1 cellular context compared by ENCODE assay signal in genomic region chr3:44729384-44729910, GRCh38.
TF ChIP-seq lines count a peak whose summit lies in the region.

TSS of gene ZNF501 (plus strand) at chr3:44729635. CDS start at chr3:44734422, 4,787 bp downstream.

TF ChIP-seq in HepG2, 621 proteins besides CTCF, POLR2A, EP300 and RAD21 (continued from another document and continues in another):
- TF ChIP-seq, protein P1, sequence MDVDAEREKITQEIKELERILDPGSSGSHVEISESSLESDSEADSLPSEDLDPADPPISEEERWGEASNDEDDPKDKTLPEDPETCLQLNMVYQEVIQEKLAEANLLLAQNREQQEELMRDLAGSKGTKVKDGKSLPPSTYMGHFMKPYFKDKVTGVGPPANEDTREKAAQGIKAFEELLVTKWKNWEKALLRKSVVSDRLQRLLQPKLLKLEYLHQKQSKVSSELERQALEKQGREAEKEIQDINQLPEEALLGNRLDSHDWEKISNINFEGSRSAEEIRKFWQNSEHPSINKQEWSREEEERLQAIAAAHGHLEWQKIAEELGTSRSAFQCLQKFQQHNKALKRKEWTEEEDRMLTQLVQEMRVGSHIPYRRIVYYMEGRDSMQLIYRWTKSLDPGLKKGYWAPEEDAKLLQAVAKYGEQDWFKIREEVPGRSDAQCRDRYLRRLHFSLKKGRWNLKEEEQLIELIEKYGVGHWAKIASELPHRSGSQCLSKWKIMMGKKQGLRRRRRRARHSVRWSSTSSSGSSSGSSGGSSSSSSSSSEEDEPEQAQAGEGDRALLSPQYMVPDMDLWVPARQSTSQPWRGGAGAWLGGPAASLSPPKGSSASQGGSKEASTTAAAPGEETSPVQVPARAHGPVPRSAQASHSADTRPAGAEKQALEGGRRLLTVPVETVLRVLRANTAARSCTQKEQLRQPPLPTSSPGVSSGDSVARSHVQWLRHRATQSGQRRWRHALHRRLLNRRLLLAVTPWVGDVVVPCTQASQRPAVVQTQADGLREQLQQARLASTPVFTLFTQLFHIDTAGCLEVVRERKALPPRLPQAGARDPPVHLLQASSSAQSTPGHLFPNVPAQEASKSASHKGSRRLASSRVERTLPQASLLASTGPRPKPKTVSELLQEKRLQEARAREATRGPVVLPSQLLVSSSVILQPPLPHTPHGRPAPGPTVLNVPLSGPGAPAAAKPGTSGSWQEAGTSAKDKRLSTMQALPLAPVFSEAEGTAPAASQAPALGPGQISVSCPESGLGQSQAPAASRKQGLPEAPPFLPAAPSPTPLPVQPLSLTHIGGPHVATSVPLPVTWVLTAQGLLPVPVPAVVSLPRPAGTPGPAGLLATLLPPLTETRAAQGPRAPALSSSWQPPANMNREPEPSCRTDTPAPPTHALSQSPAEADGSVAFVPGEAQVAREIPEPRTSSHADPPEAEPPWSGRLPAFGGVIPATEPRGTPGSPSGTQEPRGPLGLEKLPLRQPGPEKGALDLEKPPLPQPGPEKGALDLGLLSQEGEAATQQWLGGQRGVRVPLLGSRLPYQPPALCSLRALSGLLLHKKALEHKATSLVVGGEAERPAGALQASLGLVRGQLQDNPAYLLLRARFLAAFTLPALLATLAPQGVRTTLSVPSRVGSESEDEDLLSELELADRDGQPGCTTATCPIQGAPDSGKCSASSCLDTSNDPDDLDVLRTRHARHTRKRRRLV (CRISPR knock-in tag; IDR thresholded peaks at IDR 0.05) = 0 out of 2 replicates have a peak, but pooled peaks have one; percentile 54
- no peak for TF ChIP-seq ZNF879 (CRISPR knock-in tag; IDR thresholded peaks at IDR 0.05)
- no peak for TF ChIP-seq ZMAT5 (CRISPR knock-in tag; IDR thresholded peaks at IDR 0.05; ENCODE audit: borderline replicate concordance, low read depth)
- TF ChIP-seq PBX2 (CRISPR knock-in tag; IDR thresholded peaks at IDR 0.05) = no peak
- 0 out of 2 replicates have a peak, but pooled peaks have one; percentile 73 for TF ChIP-seq ZNF253 (CRISPR knock-in tag; IDR thresholded peaks at IDR 0.05; ENCODE audit: borderline replicate concordance)
- no peak for TF ChIP-seq USF2 (IDR thresholded peaks at IDR 0.05; ENCODE audit: low read depth, low read length)
- TF ChIP-seq USF2 (CRISPR knock-in tag; IDR thresholded peaks at IDR 0.05; ENCODE audit: borderline replicate concordance) = no peak; the same call in 1 of the 2 replicates
- peak; percentile 91 for TF ChIP-seq ZNF605 (CRISPR knock-in tag; IDR thresholded peaks at IDR 0.05)
- TF ChIP-seq SKIL (CRISPR knock-in tag; IDR thresholded peaks at IDR 0.05; ENCODE audit: borderline replicate concordance) = no peak
- TF ChIP-seq, protein P2, sequence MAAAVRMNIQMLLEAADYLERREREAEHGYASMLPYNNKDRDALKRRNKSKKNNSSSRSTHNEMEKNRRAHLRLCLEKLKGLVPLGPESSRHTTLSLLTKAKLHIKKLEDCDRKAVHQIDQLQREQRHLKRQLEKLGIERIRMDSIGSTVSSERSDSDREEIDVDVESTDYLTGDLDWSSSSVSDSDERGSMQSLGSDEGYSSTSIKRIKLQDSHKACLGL (CRISPR knock-in tag; IDR thresholded peaks at IDR 0.05) = peak; percentile 76
- peak; percentile 96 for TF ChIP-seq KMT2A (CRISPR knock-in tag; IDR thresholded peaks at IDR 0.05)
- TF ChIP-seq, protein P3, sequence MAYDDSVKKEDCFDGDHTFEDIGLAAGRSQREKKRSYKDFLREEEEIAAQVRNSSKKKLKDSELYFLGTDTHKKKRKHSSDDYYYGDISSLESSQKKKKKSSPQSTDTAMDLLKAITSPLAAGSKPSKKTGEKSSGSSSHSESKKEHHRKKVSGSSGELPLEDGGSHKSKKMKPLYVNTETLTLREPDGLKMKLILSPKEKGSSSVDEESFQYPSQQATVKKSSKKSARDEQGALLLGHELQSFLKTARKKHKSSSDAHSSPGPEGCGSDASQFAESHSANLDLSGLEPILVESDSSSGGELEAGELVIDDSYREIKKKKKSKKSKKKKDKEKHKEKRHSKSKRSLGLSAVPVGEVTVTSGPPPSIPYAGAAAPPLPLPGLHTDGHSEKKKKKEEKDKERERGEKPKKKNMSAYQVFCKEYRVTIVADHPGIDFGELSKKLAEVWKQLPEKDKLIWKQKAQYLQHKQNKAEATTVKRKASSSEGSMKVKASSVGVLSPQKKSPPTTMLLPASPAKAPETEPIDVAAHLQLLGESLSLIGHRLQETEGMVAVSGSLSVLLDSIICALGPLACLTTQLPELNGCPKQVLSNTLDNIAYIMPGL (CRISPR knock-in tag; IDR thresholded peaks at IDR 0.05; ENCODE audit: borderline replicate concordance in 1 of 2, low read depth in 1 of 2) = peak; percentile 68 to 78; a peak in 3 of 4 replicates
- no peak for TF ChIP-seq BHLHE40 (IDR thresholded peaks at IDR 0.05; ENCODE audit: low read length)
- TF ChIP-seq, protein P4, sequence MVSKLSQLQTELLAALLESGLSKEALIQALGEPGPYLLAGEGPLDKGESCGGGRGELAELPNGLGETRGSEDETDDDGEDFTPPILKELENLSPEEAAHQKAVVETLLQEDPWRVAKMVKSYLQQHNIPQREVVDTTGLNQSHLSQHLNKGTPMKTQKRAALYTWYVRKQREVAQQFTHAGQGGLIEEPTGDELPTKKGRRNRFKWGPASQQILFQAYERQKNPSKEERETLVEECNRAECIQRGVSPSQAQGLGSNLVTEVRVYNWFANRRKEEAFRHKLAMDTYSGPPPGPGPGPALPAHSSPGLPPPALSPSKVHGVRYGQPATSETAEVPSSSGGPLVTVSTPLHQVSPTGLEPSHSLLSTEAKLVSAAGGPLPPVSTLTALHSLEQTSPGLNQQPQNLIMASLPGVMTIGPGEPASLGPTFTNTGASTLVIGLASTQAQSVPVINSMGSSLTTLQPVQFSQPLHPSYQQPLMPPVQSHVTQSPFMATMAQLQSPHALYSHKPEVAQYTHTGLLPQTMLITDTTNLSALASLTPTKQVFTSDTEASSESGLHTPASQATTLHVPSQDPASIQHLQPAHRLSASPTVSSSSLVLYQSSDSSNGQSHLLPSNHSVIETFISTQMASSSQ (IDR thresholded peaks at IDR 0.05; ENCODE audit: low read depth) = no peak
- TF ChIP-seq, protein P4 (CRISPR knock-in tag; IDR thresholded peaks at IDR 0.05; ENCODE audit: borderline replicate concordance) = peak; percentile 65; the same call in 1 of the 2 replicates
- TF ChIP-seq CBX5 (CRISPR knock-in tag; IDR thresholded peaks at IDR 0.05; ENCODE audit: borderline replicate concordance) = peak; percentile 98
- TF ChIP-seq, protein P5, sequence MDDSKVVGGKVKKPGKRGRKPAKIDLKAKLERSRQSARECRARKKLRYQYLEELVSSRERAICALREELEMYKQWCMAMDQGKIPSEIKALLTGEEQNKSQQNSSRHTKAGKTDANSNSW (CRISPR knock-in tag; IDR thresholded peaks at IDR 0.05; ENCODE audit: borderline replicate concordance) = no peak; the same call in 1 of the 2 replicates
- 0 out of 2 replicates have a peak, but pooled peaks have one; percentile 59 for TF ChIP-seq ZBTB33 (CRISPR knock-in tag; IDR thresholded peaks at IDR 0.05)
- TF ChIP-seq, protein P6, sequence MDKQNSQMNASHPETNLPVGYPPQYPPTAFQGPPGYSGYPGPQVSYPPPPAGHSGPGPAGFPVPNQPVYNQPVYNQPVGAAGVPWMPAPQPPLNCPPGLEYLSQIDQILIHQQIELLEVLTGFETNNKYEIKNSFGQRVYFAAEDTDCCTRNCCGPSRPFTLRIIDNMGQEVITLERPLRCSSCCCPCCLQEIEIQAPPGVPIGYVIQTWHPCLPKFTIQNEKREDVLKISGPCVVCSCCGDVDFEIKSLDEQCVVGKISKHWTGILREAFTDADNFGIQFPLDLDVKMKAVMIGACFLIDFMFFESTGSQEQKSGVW (CRISPR knock-in tag; IDR thresholded peaks at IDR 0.05; ENCODE audit: borderline replicate concordance) = no peak
- TF ChIP-seq PTBP1 (IDR thresholded peaks at IDR 0.05; ENCODE audit: low read depth, low read length, poor library complexity, severe bottlenecking) = no peak
- TF ChIP-seq HIVEP1 (CRISPR knock-in tag; IDR thresholded peaks at IDR 0.05) = 0 out of 2 replicates have a peak, but pooled peaks have one; percentile 60
- no peak for TF ChIP-seq SUZ12 (IDR thresholded peaks at IDR 0.05; ENCODE audit: low read depth, low read length)
- no peak for TF ChIP-seq ZFAT (CRISPR knock-in tag; conservative IDR thresholded peaks at IDR 0.05)
- TF ChIP-seq SNAI1 (CRISPR knock-in tag; IDR thresholded peaks at IDR 0.05; ENCODE audit: borderline replicate concordance) = no peak
- TF ChIP-seq PHB2 (IDR thresholded peaks at IDR 0.05; ENCODE audit: partially characterized antibody) = no peak
- TF ChIP-seq IKZF5 (CRISPR knock-in tag; IDR thresholded peaks at IDR 0.05) = peak; percentile 88
- TF ChIP-seq ARHGAP35 (CRISPR knock-in tag; IDR thresholded peaks at IDR 0.05; ENCODE audit: borderline replicate concordance) = peak; percentile 79; the same call in 1 of the 2 replicates
- 0 out of 2 replicates have a peak, but pooled peaks have one; percentile 42 for TF ChIP-seq ZNF333 (CRISPR knock-in tag; IDR thresholded peaks at IDR 0.05; ENCODE audit: borderline replicate concordance)
- 0 out of 2 replicates have a peak, but pooled peaks have one; percentile 49 for TF ChIP-seq SIN3A (IDR thresholded peaks at IDR 0.05; ENCODE audit: borderline replicate concordance, low read depth, low read length)
